In genomic region chr10:109895848-109896247, GRCh38 we compare ENCODE assay signal across 1 cellular context.
TF ChIP-seq lines count a peak whose summit lies in the region.

No MANE protein-coding gene starts in this region.

TF ChIP-seq in SK-N-SH, 30 proteins besides CTCF, POLR2A, EP300 and RAD21 (continued from another document):
- TF ChIP-seq FOXM1 (IDR thresholded peaks at IDR 0.05; ENCODE audit: low read depth) (no peak), ELF1 (IDR thresholded peaks at IDR 0.05) (no peak), POLR2AphosphoS5 (IDR thresholded peaks at IDR 0.05; ENCODE audit: low read depth, low read length) (no peak), RCOR1 (IDR thresholded peaks at IDR 0.05; ENCODE audit: low read length) (no peak)
- TF ChIP-seq, protein P1, sequence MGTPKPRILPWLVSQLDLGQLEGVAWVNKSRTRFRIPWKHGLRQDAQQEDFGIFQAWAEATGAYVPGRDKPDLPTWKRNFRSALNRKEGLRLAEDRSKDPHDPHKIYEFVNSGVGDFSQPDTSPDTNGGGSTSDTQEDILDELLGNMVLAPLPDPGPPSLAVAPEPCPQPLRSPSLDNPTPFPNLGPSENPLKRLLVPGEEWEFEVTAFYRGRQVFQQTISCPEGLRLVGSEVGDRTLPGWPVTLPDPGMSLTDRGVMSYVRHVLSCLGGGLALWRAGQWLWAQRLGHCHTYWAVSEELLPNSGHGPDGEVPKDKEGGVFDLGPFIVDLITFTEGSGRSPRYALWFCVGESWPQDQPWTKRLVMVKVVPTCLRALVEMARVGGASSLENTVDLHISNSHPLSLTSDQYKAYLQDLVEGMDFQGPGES (IDR thresholded peaks at IDR 0.05; ENCODE audit: low read depth, low read length) = no peak
